Comparison of ENCODE assay signal across 19 cellular contexts in genomic region chr19:32097620-32098019, GRCh38.
"Had no signal": no experiment of that assay in that cellular context is flagged by ENCODE, and none has a peak within 500 bp of the region (broad histone marks: within the 10 kb centered on the region; RNA-seq: fewer than 3 reads in every experiment).

No MANE protein-coding gene starts in this region.

- H3K27me3 ChIP-seq: SJSA1 had no signal

- H3K9me3 ChIP-seq: SJSA1, SK-N-SH had no signal

- H3K9ac ChIP-seq: SK-N-SH had no signal

- DNase-seq: KBM-7, NCI-H1092, NCI-H1105 treated with DMSO at 0.1 percent for 48 hours, NCI-H1417 treated with DMSO at 0.1 percent for 48 hours, NCI-H146, NCI-H1694 treated with DMSO at 0.1 percent for 48 hours, NCI-H1930, NCI-H2081, NCI-H2107, NCI-H2227 treated with DMSO at 0.1 percent for 48 hours, NCI-H524, NCI-H526 treated with DMSO at 0.1 percent for 48 hours, NCI-H748 treated with DMSO at 0.1 percent for 48 hours, Right ventricle myocardium superior, RPMI8226, SIG-M5, SK-N-SH, SW 1271 had no signal

- H3K27ac ChIP-seq: SJSA1 had no signal

- H3K36me3 ChIP-seq: SJSA1 had no signal

- H3K4me3 ChIP-seq: SJSA1 had no signal

- H3K9me2 ChIP-seq: SK-N-SH had no signal

- H3K4me2 ChIP-seq: SK-N-SH had no signal
